1 cellular context compared by ENCODE assay signal in genomic region chr3:78823434-78823833, GRCh38.
TF ChIP-seq lines count a peak whose summit lies in the region.

No MANE protein-coding gene starts in this region.

TF ChIP-seq in HepG2, 621 proteins besides CTCF, POLR2A, EP300 and RAD21 (continued from another document and continues in another):
- TF ChIP-seq ZBTB10 (CRISPR knock-in tag; IDR thresholded peaks at IDR 0.05; ENCODE audit: borderline replicate concordance): no peak
- no peak for TF ChIP-seq PATZ1 (CRISPR knock-in tag; IDR thresholded peaks at IDR 0.05)
- TF ChIP-seq ZMAT5 (CRISPR knock-in tag; IDR thresholded peaks at IDR 0.05; ENCODE audit: borderline replicate concordance, low read depth): no peak
- no peak for TF ChIP-seq GZF1 (CRISPR knock-in tag; IDR thresholded peaks at IDR 0.05)
- TF ChIP-seq ZKSCAN8 (CRISPR knock-in tag; IDR thresholded peaks at IDR 0.05; ENCODE audit: borderline replicate concordance): no peak
- TF ChIP-seq TEAD2 (CRISPR knock-in tag; IDR thresholded peaks at IDR 0.05): no peak
- no peak for TF ChIP-seq NFAT5 (CRISPR knock-in tag; IDR thresholded peaks at IDR 0.05)
- TF ChIP-seq MIXL1 (CRISPR knock-in tag; IDR thresholded peaks at IDR 0.05): no peak
- no peak for TF ChIP-seq SOX5 (CRISPR knock-in tag; IDR thresholded peaks at IDR 0.05; ENCODE audit: borderline replicate concordance)
- no peak for TF ChIP-seq ONECUT2 (CRISPR knock-in tag; IDR thresholded peaks at IDR 0.05)
- TF ChIP-seq ZNF446 (CRISPR knock-in tag; IDR thresholded peaks at IDR 0.05): no peak
- TF ChIP-seq SMC3 (IDR thresholded peaks at IDR 0.05; ENCODE audit: low read length): no peak
- TF ChIP-seq ZNF883 (CRISPR knock-in tag; IDR thresholded peaks at IDR 0.05; ENCODE audit: not compliant biosample characterization): no peak
- TF ChIP-seq BRD4 (CRISPR knock-in tag; IDR thresholded peaks at IDR 0.05): no peak
- TF ChIP-seq HMG20B (CRISPR knock-in tag; conservative IDR thresholded peaks at IDR 0.05): no peak
- no peak for TF ChIP-seq SYNCRIP (IDR thresholded peaks at IDR 0.05; ENCODE audit: insufficient read depth, low read depth, low read length)
- TF ChIP-seq ZNF784 (CRISPR knock-in tag; IDR thresholded peaks at IDR 0.05; ENCODE audit: borderline replicate concordance): no peak
- TF ChIP-seq ELK4 (CRISPR knock-in tag; IDR thresholded peaks at IDR 0.05; ENCODE audit: borderline replicate concordance): no peak
- TF ChIP-seq GATAD2A (CRISPR knock-in tag; IDR thresholded peaks at IDR 0.05): peak; percentile 28; the same call in 1 of the 2 replicates
- no peak for TF ChIP-seq JUND (CRISPR knock-in tag; IDR thresholded peaks at IDR 0.05)
- TF ChIP-seq PAF1 (CRISPR knock-in tag; IDR thresholded peaks at IDR 0.05): no peak
- no peak for TF ChIP-seq SRSF1 (optimal IDR thresholded peaks at IDR 0.05; ENCODE audit: low read depth, low read length)
- no peak for TF ChIP-seq CHD2 (IDR thresholded peaks at IDR 0.05; ENCODE audit: low read depth, low read length)
- no peak for TF ChIP-seq ZBTB1 (CRISPR knock-in tag; IDR thresholded peaks at IDR 0.05; ENCODE audit: borderline replicate concordance)
- no peak for TF ChIP-seq ZFP37 (CRISPR knock-in tag; IDR thresholded peaks at IDR 0.05; ENCODE audit: borderline replicate concordance)
- no peak for TF ChIP-seq ZNF558 (CRISPR knock-in tag; IDR thresholded peaks at IDR 0.05; ENCODE audit: borderline replicate concordance)
- no peak for TF ChIP-seq CENPBD1 (CRISPR knock-in tag; IDR thresholded peaks at IDR 0.05; ENCODE audit: borderline replicate concordance, low read depth)
- no peak for TF ChIP-seq TRIM22 (IDR thresholded peaks at IDR 0.05)
- TF ChIP-seq EEA1 (CRISPR knock-in tag; IDR thresholded peaks at IDR 0.05; ENCODE audit: borderline replicate concordance): no peak
- TF ChIP-seq NRL (CRISPR knock-in tag; IDR thresholded peaks at IDR 0.05; ENCODE audit: borderline replicate concordance): no peak
- no peak for TF ChIP-seq SSRP1 (CRISPR knock-in tag; IDR thresholded peaks at IDR 0.05)
- TF ChIP-seq NR2F6 (IDR thresholded peaks at IDR 0.05): 0 out of 2 replicates have a peak, but pooled peaks have one; percentile 13
- no peak for TF ChIP-seq NR2F6 (CRISPR knock-in tag; IDR thresholded peaks at IDR 0.05)
- TF ChIP-seq CC2D1A (CRISPR knock-in tag; IDR thresholded peaks at IDR 0.05): no peak
- 0 out of 2 replicates have a peak, but pooled peaks have one; percentile 27 for TF ChIP-seq POGK (CRISPR knock-in tag; conservative IDR thresholded peaks at IDR 0.05)
- no peak for TF ChIP-seq IKZF5 (CRISPR knock-in tag; IDR thresholded peaks at IDR 0.05)
- no peak for TF ChIP-seq HMG20A (CRISPR knock-in tag; IDR thresholded peaks at IDR 0.05; ENCODE audit: borderline replicate concordance)
- no peak for TF ChIP-seq ZNF773 (CRISPR knock-in tag; IDR thresholded peaks at IDR 0.05; ENCODE audit: borderline replicate concordance)
- no peak for TF ChIP-seq SIN3B (IDR thresholded peaks at IDR 0.05; ENCODE audit: low read length)
- TF ChIP-seq RXRA (CRISPR knock-in tag; IDR thresholded peaks at IDR 0.05): no peak
- no peak for TF ChIP-seq ZNF281 (CRISPR knock-in tag; IDR thresholded peaks at IDR 0.05; ENCODE audit: borderline replicate concordance)
- no peak for TF ChIP-seq FOSL1 (CRISPR knock-in tag; IDR thresholded peaks at IDR 0.05; ENCODE audit: borderline replicate concordance)
